ENCODE assay signal across 16 cellular contexts in genomic region chr1:36487906-36488305, GRCh38. TPM values are rescaled to one million over a fixed set of nuclear protein-coding genes. Genes with fewer than 3 reads are reported as not detected.
"Had no signal": no experiment of that assay in that cellular context is flagged by ENCODE, and none has a peak within 500 bp of the region (broad histone marks: within the 10 kb centered on the region; RNA-seq: fewer than 3 reads in every experiment).

No MANE protein-coding gene starts in this region.

- H3K36me3 ChIP-seq: colonic mucosa, gastroesophageal sphincter, tibial nerve had no signal

- H3K36me3 Mint-ChIP-seq: naive thymus-derived CD4-positive, alpha-beta T cell; T-cell had no signal

- DNase-seq: activated CD4-positive, alpha-beta T cell treated with anti-CD3 and anti-CD28 coated beads for 4 hours; activated CD8-positive, alpha-beta memory T cell treated with anti-CD3 and anti-CD28 coated beads, Interleukin-2, amount 50 U/mL, for 4 hours; activated CD8-positive, alpha-beta T cell treated with anti-CD3 and anti-CD28 coated beads for 36 hours; activated naive CD4-positive, alpha-beta T cell treated with Interleukin-2 at 50 U/mL for 16 hours; colonic mucosa; effector memory CD8-positive, alpha-beta T cell; kidney glomerular epithelial cell; naive thymus-derived CD4-positive, alpha-beta T cell; stimulated activated CD4-positive, alpha-beta T cell treated with anti-CD3 and anti-CD28 coated beads, Interleukin-4, amount 100 ng/mL, for 4 hours; T-cell; T1000 had no signal

- H3K27ac Mint-ChIP-seq: activated CD8-positive, alpha-beta T cell treated with anti-CD3 and anti-CD28 coated beads for 36 hours; effector memory CD8-positive, alpha-beta T cell; naive thymus-derived CD4-positive, alpha-beta T cell; T-cell had no signal

- H3K27me3 Mint-ChIP-seq: activated CD8-positive, alpha-beta T cell treated with anti-CD3 and anti-CD28 coated beads for 36 hours had no signal

- H3K4me3 Mint-ChIP-seq: activated CD8-positive, alpha-beta T cell treated with anti-CD3 and anti-CD28 coated beads for 36 hours; effector memory CD8-positive, alpha-beta T cell; naive thymus-derived CD4-positive, alpha-beta T cell; T-cell had no signal

- H3K4me3 ChIP-seq: colonic mucosa, gastroesophageal sphincter, SK-N-MC, tibial nerve had no signal

- H3K9me3 Mint-ChIP-seq: activated CD8-positive, alpha-beta T cell treated with anti-CD3 and anti-CD28 coated beads for 36 hours; effector memory CD8-positive, alpha-beta T cell; naive thymus-derived CD4-positive, alpha-beta T cell; T-cell had no signal

- ATAC-seq: activated CD8-positive, alpha-beta T cell treated with anti-CD3 and anti-CD28 coated beads for 36 hours; effector memory CD8-positive, alpha-beta T cell; gastroesophageal sphincter; naive thymus-derived CD4-positive, alpha-beta T cell; T-cell had no signal

- H3K9me3 ChIP-seq: colonic mucosa, gastroesophageal sphincter, tibial nerve had no signal

- H3K4me1 ChIP-seq: colonic mucosa, gastroesophageal sphincter had no signal

- H3K27me3 ChIP-seq: colonic mucosa had no signal

- H3K27ac ChIP-seq: colonic mucosa, gastroesophageal sphincter, SK-N-MC had no signal

RNA-seq across cellular contexts. Expression of gene CSF3R, which starts 5.2 kb away (rescaled TPM):
- total RNA-seq: activated CD8-positive, alpha-beta T cell treated with anti-CD3 and anti-CD28 coated beads for 36 hours; epithelial cell of proximal tubule; osteocyte had no signal
